34 cellular contexts compared by ENCODE assay signal in the genomic region with DNA sequence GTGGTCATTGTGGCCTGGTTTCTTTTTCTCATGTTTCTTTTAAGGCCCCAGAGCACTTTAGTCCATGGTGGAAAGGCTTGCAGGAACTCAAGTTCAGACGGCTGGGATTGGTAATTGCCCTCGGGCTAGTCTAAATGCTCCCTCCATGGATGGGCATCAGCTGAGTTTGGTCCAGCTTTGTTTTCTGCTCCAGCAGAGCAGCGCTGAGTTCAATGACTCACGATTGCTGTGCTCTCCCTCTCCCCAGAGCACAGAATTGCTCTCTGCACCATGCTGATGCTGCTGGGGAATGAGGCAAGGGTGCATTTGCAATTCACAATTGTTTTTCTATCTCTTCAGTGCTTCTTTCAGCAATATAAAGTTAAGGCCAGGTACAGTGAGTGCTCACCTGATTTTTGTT. TPM values are rescaled to one million over a fixed set of nuclear protein-coding genes. Genes with fewer than 3 reads are reported as not detected.
"Had no signal": no experiment of that assay in that cellular context is flagged by ENCODE, and none has a peak within 500 bp of the region (broad histone marks: within the 10 kb centered on the region; RNA-seq: fewer than 3 reads in every experiment).

No MANE protein-coding gene starts in this region.

- H3K27ac Mint-ChIP-seq: memory B cell; natural killer cell; stimulated activated effector memory CD8-positive, alpha-beta T cell treated with anti-CD3 and anti-CD28 coated beads, Interleukin-12 subunit alpha, Interleukin-12 subunit beta, amount 100 ng/mL, for 72 hours had no signal

- H3K27ac ChIP-seq: esophagus squamous epithelium, gastrocnemius medialis, lower lobe of right lung, ovary, psoas muscle, sigmoid colon, stomach, thyroid gland, vagina had no signal

- H3K4me3 ChIP-seq: esophagus squamous epithelium, gastrocnemius medialis, lower lobe of right lung, ovary, psoas muscle, sigmoid colon, stomach, thyroid gland, vagina had no signal

- H3K36me3 ChIP-seq: esophagus squamous epithelium, gastrocnemius medialis, lower lobe of right lung, ovary, sigmoid colon, stomach, thyroid gland, vagina had no signal

- H3K27me3 ChIP-seq: esophagus squamous epithelium, gastrocnemius medialis, ovary, sigmoid colon, stomach, thyroid gland, vagina had no signal

- DNase-seq: dermis blood vessel endothelial cell; effector memory CD4-positive, alpha-beta T cell; erythroblast; esophagus squamous epithelium; gastrocnemius medialis; head of caudate nucleus; left ventricle myocardium superior; lower lobe of right lung; natural killer cell; occipital lobe; ovary; posterior cingulate gyrus; psoas muscle; right cardiac atrium; sigmoid colon; stimulated activated CD4-positive, alpha-beta T cell treated with anti-CD3 and anti-CD28 coated beads, Interleukin-2, amount 100 ng/mL, for 24 hours; stimulated activated CD4-positive, alpha-beta T cell treated with anti-CD3 and anti-CD28 coated beads, Interleukin-4, amount 100 ng/mL, for 24 hours; stimulated activated naive CD4-positive, alpha-beta T cell treated with Interleukin-2 at 50 U/mL for 16 hours; stomach; thyroid gland; trophoblast cell had no signal

- H3K9me3 Mint-ChIP-seq: memory B cell; natural killer cell; stimulated activated effector memory CD8-positive, alpha-beta T cell treated with anti-CD3 and anti-CD28 coated beads, Interleukin-12 subunit alpha, Interleukin-12 subunit beta, amount 100 ng/mL, for 72 hours had no signal

- H3K4me1 ChIP-seq: esophagus squamous epithelium, gastrocnemius medialis, lower lobe of right lung, psoas muscle, sigmoid colon, stomach, thyroid gland, vagina had no signal

- H3K36me3 Mint-ChIP-seq: memory B cell; natural killer cell; stimulated activated effector memory CD8-positive, alpha-beta T cell treated with anti-CD3 and anti-CD28 coated beads, Interleukin-12 subunit alpha, Interleukin-12 subunit beta, amount 100 ng/mL, for 72 hours had no signal

- H3K4me1 Mint-ChIP-seq: memory B cell; stimulated activated effector memory CD8-positive, alpha-beta T cell treated with anti-CD3 and anti-CD28 coated beads, Interleukin-12 subunit alpha, Interleukin-12 subunit beta, amount 100 ng/mL, for 72 hours had no signal

- H3K9me3 ChIP-seq: gastrocnemius medialis, lower lobe of right lung, ovary, sigmoid colon, thyroid gland, vagina had no signal

- FAIRE-seq: keratinocyte had no signal

- H3K4me3 Mint-ChIP-seq: memory B cell; natural killer cell; stimulated activated effector memory CD8-positive, alpha-beta T cell treated with anti-CD3 and anti-CD28 coated beads, Interleukin-12 subunit alpha, Interleukin-12 subunit beta, amount 100 ng/mL, for 72 hours had no signal

- ATAC-seq: gastrocnemius medialis; left ventricle myocardium superior; lower lobe of right lung; natural killer cell; psoas muscle; right cardiac atrium; stimulated activated effector memory CD8-positive, alpha-beta T cell treated with anti-CD3 and anti-CD28 coated beads, Interleukin-12 subunit alpha, Interleukin-12 subunit beta, amount 100 ng/mL, for 72 hours had no signal

RNA-seq across cellular contexts. Expression of a gene that starts 1.8 kb away (rescaled TPM):
- total RNA-seq: dermis blood vessel endothelial cell, esophagus squamous epithelium, fibroblast of villous mesenchyme, gastrocnemius medialis, glomerular endothelial cell, left ventricle myocardium superior, lower lobe of right lung, mononuclear cell, natural killer cell, ovary, psoas muscle, renal cortical epithelial cell, right cardiac atrium, sigmoid colon, skeletal muscle tissue, subcutaneous adipose tissue, temporal lobe, thyroid gland, ureter, vagina had no signal
- polyA plus RNA-seq: keratinocyte, neural cell, ovary, psoas muscle, right cardiac atrium, sigmoid colon, stomach had no signal

RNA-seq across cellular contexts. Expression of a gene that starts 12.3 kb away (rescaled TPM):
- total RNA-seq: dermis blood vessel endothelial cell, esophagus squamous epithelium, fibroblast of villous mesenchyme, gastrocnemius medialis, glomerular endothelial cell, left ventricle myocardium superior, lower lobe of right lung, mononuclear cell, natural killer cell, occipital lobe, ovary, psoas muscle, renal cortical epithelial cell, right cardiac atrium, sigmoid colon, skeletal muscle tissue, stomach, subcutaneous adipose tissue, temporal lobe, thyroid gland, ureter, vagina had no signal
- polyA plus RNA-seq: keratinocyte, neural cell, ovary, psoas muscle, right cardiac atrium, sigmoid colon, stomach had no signal

RNA-seq across cellular contexts. Expression of a gene that starts 25.2 kb away (rescaled TPM):
- total RNA-seq: dermis blood vessel endothelial cell, esophagus squamous epithelium, fibroblast of villous mesenchyme, gastrocnemius medialis, glomerular endothelial cell, left ventricle myocardium superior, lower lobe of right lung, mononuclear cell, natural killer cell, occipital lobe, ovary, psoas muscle, renal cortical epithelial cell, right cardiac atrium, sigmoid colon, skeletal muscle tissue, stomach, subcutaneous adipose tissue, temporal lobe, thyroid gland, ureter, vagina had no signal
- polyA plus RNA-seq: keratinocyte, neural cell, ovary, psoas muscle, right cardiac atrium, sigmoid colon, stomach had no signal

RNA-seq across cellular contexts. Expression of a gene that starts 29.1 kb away (rescaled TPM):
- total RNA-seq: dermis blood vessel endothelial cell, esophagus squamous epithelium, fibroblast of villous mesenchyme, gastrocnemius medialis, glomerular endothelial cell, left ventricle myocardium superior, lower lobe of right lung, mononuclear cell, natural killer cell, occipital lobe, ovary, psoas muscle, renal cortical epithelial cell, right cardiac atrium, sigmoid colon, skeletal muscle tissue, stomach, subcutaneous adipose tissue, temporal lobe, thyroid gland, ureter, vagina had no signal
- polyA plus RNA-seq: keratinocyte, neural cell, ovary, psoas muscle, right cardiac atrium, sigmoid colon, stomach had no signal

RNA-seq across cellular contexts. Expression of a gene that starts 49.4 kb away (rescaled TPM):
- total RNA-seq: dermis blood vessel endothelial cell, esophagus squamous epithelium, fibroblast of villous mesenchyme, gastrocnemius medialis, glomerular endothelial cell, left ventricle myocardium superior, lower lobe of right lung, mononuclear cell, natural killer cell, occipital lobe, ovary, psoas muscle, renal cortical epithelial cell, right cardiac atrium, sigmoid colon, skeletal muscle tissue, stomach, subcutaneous adipose tissue, temporal lobe, thyroid gland, ureter, vagina had no signal
- polyA plus RNA-seq: keratinocyte, neural cell, ovary, psoas muscle, right cardiac atrium, sigmoid colon, stomach had no signal
